14 cellular contexts compared by ENCODE assay signal in genomic region chr17:71402007-71402406, GRCh38.
A peak's percentile ranks its signal among the peaks of the same experiment; 100 is the strongest.
DNase-seq lines count a peak whose midpoint lies in the region; ATAC-seq and TF ChIP-seq lines count a peak whose summit lies in the region.
"Had no signal": no experiment of that assay in that cellular context is flagged by ENCODE, and none has a peak within 500 bp of the region (broad histone marks: within the 10 kb centered on the region; RNA-seq: fewer than 3 reads in every experiment).

No MANE protein-coding gene starts in this region.

- H3K4ac ChIP-seq in mesenchymal stem cell (ENCODE audit: low read depth in 1 of 2, low read length in 2 of 2): no peak overlapping the region

- no peak overlapping the region for H4K91ac ChIP-seq in mesenchymal stem cell (ENCODE audit: low read length)

- no peak overlapping the region for H2BK5ac ChIP-seq in mesenchymal stem cell (ENCODE audit: low read depth, low read length, poor library complexity, severe bottlenecking)

- H3K4me2 ChIP-seq in HCT116 (ENCODE audit: low read length) (peak overlapping the region; percentile 49), mesenchymal stem cell (ENCODE audit: low read length, poor library complexity, severe bottlenecking) (no peak overlapping the region)
- H3K4me2 ChIP-seq: BLaER1 had no signal

- H3K27me3 ChIP-seq in HCT116 (ENCODE audit: insufficient read depth, low read length): no peaks in the 10 kb centered on the region
- H3K27me3 ChIP-seq in RWPE2 (ENCODE audit: insufficient read depth, poor library complexity, severe bottlenecking): no peaks in the 10 kb centered on the region
- no peaks in the 10 kb centered on the region for H3K27me3 ChIP-seq in esophagus squamous epithelium
- no peaks in the 10 kb centered on the region for H3K27me3 ChIP-seq in mesenchymal stem cell (ENCODE audit: control insufficient read depth in 1 of 2, insufficient read depth in 1 of 2, low read length in 2 of 2)
- H3K27me3 ChIP-seq: BLaER1 had no signal

- H3K9me3 ChIP-seq in HCT116 (ENCODE audit: control insufficient read depth in 1 of 2, insufficient read depth in 1 of 2, low read depth in 1 of 2, low read length in 2 of 2): no peaks in the 10 kb centered on the region
- H3K9me3 ChIP-seq in RWPE2 (ENCODE audit: severe bottlenecking): no peaks in the 10 kb centered on the region
- no peaks in the 10 kb centered on the region for H3K9me3 ChIP-seq in esophagus squamous epithelium
- H3K9me3 ChIP-seq in mesenchymal stem cell (ENCODE audit: control insufficient read depth, low read length): no peaks in the 10 kb centered on the region
- H3K9me3 ChIP-seq: BLaER1 had no signal

- H2AFZ ChIP-seq in HCT116 (ENCODE audit: low read depth, low read length, poor library complexity, severe bottlenecking) (peak overlapping the region; percentile 85), mesenchymal stem cell (ENCODE audit: low read depth, low read length) (no peak overlapping the region)
- H2AFZ ChIP-seq: GM23248 had no signal

- no peak for TF ChIP-seq CTCF in 22Rv1 (IDR thresholded peaks at IDR 0.05)
- no peak for TF ChIP-seq CTCF in HCT116 (IDR thresholded peaks at IDR 0.05 in 2 of 3, conservative IDR thresholded peaks at IDR 0.05 in 1 of 3; ENCODE audit: borderline replicate concordance in 1 of 3, insufficient read depth in 1 of 3, low read depth in 2 of 3, low read length in 2 of 3)
- TF ChIP-seq CTCF in RWPE2 (IDR thresholded peaks at IDR 0.05; ENCODE audit: poor library complexity, severe bottlenecking): no peak
- no peak for TF ChIP-seq CTCF in esophagus squamous epithelium (IDR thresholded peaks at IDR 0.05)
- no peak for TF ChIP-seq CTCF in chondrocyte (IDR thresholded peaks at IDR 0.05)

- H4K8ac ChIP-seq in mesenchymal stem cell (ENCODE audit: low read length): no peak overlapping the region

- no peaks in the 10 kb centered on the region for H3K36me3 ChIP-seq in HCT116 (ENCODE audit: control insufficient read depth in 1 of 2, insufficient read depth in 2 of 2, low read length in 2 of 2)
- no peaks in the 10 kb centered on the region for H3K36me3 ChIP-seq in RWPE2 (ENCODE audit: low read depth)
- no peaks in the 10 kb centered on the region for H3K36me3 ChIP-seq in esophagus squamous epithelium
- H3K36me3 ChIP-seq in mesenchymal stem cell (ENCODE audit: control insufficient read depth in 1 of 2, insufficient read depth in 2 of 2, low read depth in 1 of 2, low read length in 2 of 2): no peaks in the 10 kb centered on the region
- H3K36me3 ChIP-seq: BLaER1 had no signal

- RAD21 ChIA-PET in HCT116 (lab: Charles Lee; ENCODE audit: low non-redundant PET in 1 of 2, low total read pairs in 2 of 2, uncharacterized antibody in 2 of 2, unreplicated experiment in 2 of 2): no interaction called here

- no peaks in the 10 kb centered on the region for H3K36me3 Mint-ChIP-seq in chondrocyte (ENCODE audit: low read depth)
- H3K36me3 Mint-ChIP-seq: CD4-positive, CD25-positive, alpha-beta regulatory T cell had no signal

- H4K20me1 ChIP-seq in HCT116 (ENCODE audit: insufficient read depth): no peaks in the 10 kb centered on the region
- H4K20me1 ChIP-seq: BLaER1 had no signal

- no peak overlapping the region for H2BK15ac ChIP-seq in mesenchymal stem cell (ENCODE audit: low read depth, poor library complexity, severe bottlenecking)

- no peak overlapping the region for H3K18ac ChIP-seq in mesenchymal stem cell (ENCODE audit: low read depth in 1 of 2, low read length in 2 of 2)

- POLR2A ChIA-PET in HCT116 (lab: Charles Lee): interaction anchor here (3.1 kb wide), 1 partner anchor 11 kb away, joined by 10 read pairs; no protein-coding TSS in a partner anchor

- H3K27ac Mint-ChIP-seq in chondrocyte (ENCODE audit: unreplicated experiment): no peak overlapping the region
- H3K27ac Mint-ChIP-seq: CD4-positive, CD25-positive, alpha-beta regulatory T cell had no signal

- no TSS peak for BruUV-seq in HCT116 (replicated peaks; lab: Mats Ljungman, UMichigan)

- no peak for TF ChIP-seq RAD21 in HCT116 (IDR thresholded peaks at IDR 0.05; ENCODE audit: low read depth)

- no peak overlapping the region for H2BK120ac ChIP-seq in mesenchymal stem cell (ENCODE audit: low read depth, low read length)

- H2BK12ac ChIP-seq in mesenchymal stem cell (ENCODE audit: low read length in 2 of 2): no peak overlapping the region

- ATAC-seq in HCT116 (no peak), RWPE2 (ENCODE audit: low read depth) (no peak)
- no peak for ATAC-seq in stimulated activated naive CD8-positive, alpha-beta T cell treated with anti-CD3 and anti-CD28 coated beads, Interleukin-15, Interleukin-2, amounts not matched to agents 100 U/mL and 50 U/mL, for 24 hours

- H3K4me3 ChIP-seq in HCT116 (replicated peaks in 1 of 2; ENCODE audit: low read depth in 1 of 2, low read length in 2 of 2) (no peak overlapping the region), RWPE2 (ENCODE audit: severe bottlenecking) (no peak overlapping the region), esophagus squamous epithelium (no peak overlapping the region), mesenchymal stem cell (ENCODE audit: insufficient read depth in 1 of 2, low read depth in 1 of 2, low read length in 2 of 2) (no peak overlapping the region)
- H3K4me3 ChIP-seq: BLaER1, GM23248 had no signal

- no peak for TF ChIP-seq POLR2A in HCT116 (IDR thresholded peaks at IDR 0.05; ENCODE audit: borderline replicate concordance, extremely low read depth, insufficient read depth, insufficient read length)
- no peak for TF ChIP-seq POLR2A in esophagus squamous epithelium (IDR thresholded peaks at IDR 0.05)

- H3K14ac ChIP-seq in mesenchymal stem cell (ENCODE audit: low read length in 2 of 2): no peak overlapping the region

- peak overlapping the region; percentile 14; the same call in 1 of the 2 replicates for H3K27ac ChIP-seq in 22Rv1
- no peak overlapping the region for H3K27ac ChIP-seq in HCT116 (ENCODE audit: low read depth, low read length)
- H3K27ac ChIP-seq in RWPE2 (ENCODE audit: poor library complexity, severe bottlenecking): peak overlapping the region; percentile 87
- peak overlapping the region in 3 of 4 donors; percentile 32 to 69 (median 60) for H3K27ac ChIP-seq in esophagus squamous epithelium
- H3K27ac ChIP-seq in mesenchymal stem cell (ENCODE audit: low read length, poor library complexity, severe bottlenecking): no peak overlapping the region
- H3K27ac ChIP-seq: BLaER1, GM23248 had no signal

- 42 to 64% methylated on average over 1 of the region's 1 CpG for WGBS in esophagus squamous epithelium, 2 donors
- WGBS in mesenchymal stem cell: no CpG with 5 or more reads among the region's 1 CpG

- intact Hi-C loops in HCT116 (cut with micrococcal nuclease) (no loop called here), esophagus squamous epithelium (cut with DNase I) (no loop called here)

- DNase-seq in HCT116 (ENCODE audit: low read depth, low spot score) (no peak), RWPE2 (ENCODE audit: low spot score) (no peak), esophagus squamous epithelium (lab: John Stamatoyannopoulos, UW) (no peak), chondrocyte (ENCODE audit: low spot score) (no peak), mesenchymal stem cell (no peak)
- no peak for DNase-seq in stimulated activated naive CD8-positive, alpha-beta T cell treated with anti-CD3 and anti-CD28 coated beads, Interleukin-15, Interleukin-2, amounts not matched to agents 100 U/mL and 50 U/mL, for 24 hours
- DNase-seq: AML-193; CD4-positive, CD25-positive, alpha-beta regulatory T cell; DMS 273 treated with DMSO at 0.1 percent for 48 hours; DMS79 treated with DMSO at 0.1 percent for 48 hours; EL; GM23248 had no signal

- no peak overlapping the region for H3K23ac ChIP-seq in mesenchymal stem cell (ENCODE audit: low read length in 2 of 2)

- no peaks in the 10 kb centered on the region for H3K79me2 ChIP-seq in HCT116 (ENCODE audit: insufficient read depth, low read length)

- H3K27me3 Mint-ChIP-seq in chondrocyte (ENCODE audit: low read depth): no peaks in the 10 kb centered on the region
- H3K27me3 Mint-ChIP-seq: CD4-positive, CD25-positive, alpha-beta regulatory T cell had no signal

- no peaks in the 10 kb centered on the region for H3K9me2 ChIP-seq in HCT116 (ENCODE audit: insufficient read depth)

- H3K4me3 Mint-ChIP-seq in chondrocyte (ENCODE audit: unreplicated experiment): no peak overlapping the region
- H3K4me3 Mint-ChIP-seq: CD4-positive, CD25-positive, alpha-beta regulatory T cell had no signal

- peaks cover 5% of the 10 kb centered on the region for H3K4me1 Mint-ChIP-seq in chondrocyte (ENCODE audit: low read depth)
- H3K4me1 Mint-ChIP-seq: CD4-positive, CD25-positive, alpha-beta regulatory T cell had no signal

- H2AK5ac ChIP-seq in mesenchymal stem cell (ENCODE audit: low read length, severe bottlenecking): no peak overlapping the region

- H3K79me1 ChIP-seq in mesenchymal stem cell (replicated peaks; ENCODE audit: low read length, poor library complexity, severe bottlenecking): no peaks in the 10 kb centered on the region

- CTCF ChIA-PET in HCT116 (lab: Charles Lee): interaction anchor here (1.7 kb wide), 1 partner anchor 71 kb away, joined by 4 read pairs; no protein-coding TSS in a partner anchor

- no peaks in the 10 kb centered on the region for H3K9me3 Mint-ChIP-seq in chondrocyte (ENCODE audit: low read depth)

- no peak overlapping the region for H3K9ac ChIP-seq in HCT116 (ENCODE audit: low read length)
- no peak overlapping the region for H3K9ac ChIP-seq in mesenchymal stem cell (ENCODE audit: low read length)
- H3K9ac ChIP-seq: BLaER1, GM23248 had no signal

- H3K4me1 ChIP-seq in HCT116 (ENCODE audit: control insufficient read depth in 1 of 2, insufficient read depth in 2 of 2, low read length in 2 of 2): peaks cover 0 to 16% of the 10 kb centered on the region in 2 experiments; a peak in 2 of 4 replicates
- H3K4me1 ChIP-seq in RWPE2 (ENCODE audit: insufficient read depth, poor library complexity, severe bottlenecking): peaks cover 45% of the 10 kb centered on the region
- H3K4me1 ChIP-seq in esophagus squamous epithelium: peaks cover 0 to 19% (median 0%) of the 10 kb centered on the region in 3 donors
- H3K4me1 ChIP-seq in mesenchymal stem cell (ENCODE audit: control insufficient read depth, insufficient read depth, low read depth, low read length): peaks cover 1% of the 10 kb centered on the region
- H3K4me1 ChIP-seq: BLaER1 had no signal

TF ChIP-seq in HCT116, 20 proteins besides CTCF, POLR2A, EP300 and RAD21:
- TF ChIP-seq FOSL1 (IDR thresholded peaks at IDR 0.05; ENCODE audit: low read depth) (no peak), ELF1 (IDR thresholded peaks at IDR 0.05; ENCODE audit: borderline replicate concordance, low read depth) (no peak), CBX3 (IDR thresholded peaks at IDR 0.05; ENCODE audit: low read depth) (no peak), SIN3A (IDR thresholded peaks at IDR 0.05; ENCODE audit: low read depth) (no peak), CEBPB (IDR thresholded peaks at IDR 0.05; ENCODE audit: low read depth) (no peak), SRF (IDR thresholded peaks at IDR 0.05; ENCODE audit: low read depth) (no peak)
- TF ChIP-seq, protein P1, sequence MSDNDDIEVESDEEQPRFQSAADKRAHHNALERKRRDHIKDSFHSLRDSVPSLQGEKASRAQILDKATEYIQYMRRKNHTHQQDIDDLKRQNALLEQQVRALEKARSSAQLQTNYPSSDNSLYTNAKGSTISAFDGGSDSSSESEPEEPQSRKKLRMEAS (IDR thresholded peaks at IDR 0.05): no peak

Comparison
In these comparisons a context has a peak if more than half of its experiments do, and no peak if none do; other contexts are left out.
1. H3K27ac ChIP-seq: peak in 22Rv1 (single experiment), RWPE2 (single experiment) and esophagus squamous epithelium (3 of 4); none in HCT116 (single experiment) and mesenchymal stem cell (single experiment).